In the genomic region with DNA sequence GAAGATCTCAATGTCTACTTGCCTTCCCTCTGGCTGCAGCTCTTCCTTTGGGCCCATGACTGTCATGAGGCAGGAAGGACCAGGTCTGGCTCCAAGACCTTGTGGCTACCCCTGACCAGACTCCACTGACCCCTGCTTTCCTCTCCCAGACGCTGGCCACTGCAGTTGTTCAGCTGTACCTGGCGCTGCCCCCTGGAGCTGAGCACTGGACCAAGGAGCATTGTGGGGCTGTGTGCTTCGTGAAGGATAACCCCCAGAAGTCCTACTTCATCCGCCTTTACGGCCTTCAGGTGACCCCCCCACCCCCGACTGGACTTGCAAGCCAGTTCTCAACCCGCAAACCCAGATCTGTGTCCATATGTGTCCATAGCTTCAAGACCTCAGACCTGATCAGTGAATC, we compare ENCODE assay signal across 13 cellular contexts. TPM values are rescaled to one million over a fixed set of nuclear protein-coding genes. Genes with fewer than 3 reads are reported as not detected.
DNase-seq lines count a peak whose midpoint lies in the region; ATAC-seq and TF ChIP-seq lines count a peak whose summit lies in the region.
"Had no signal": no experiment of that assay in that cellular context is flagged by ENCODE, and none has a peak within 500 bp of the region (broad histone marks: within the 10 kb centered on the region; RNA-seq: fewer than 3 reads in every experiment).

No MANE protein-coding gene starts in this region.

- H3K9me3 Mint-ChIP-seq in CD4-positive, CD25-positive, alpha-beta regulatory T cell: no peaks in the 10 kb centered on the region
- no peaks in the 10 kb centered on the region for H3K9me3 Mint-ChIP-seq in activated naive CD8-positive, alpha-beta T cell (ENCODE audit: low read depth)
- no peaks in the 10 kb centered on the region for H3K9me3 Mint-ChIP-seq in naive thymus-derived CD8-positive, alpha-beta T cell

- no peak for TF ChIP-seq CTCF in GM20000 (IDR thresholded peaks at IDR 0.05; ENCODE audit: extremely low read depth, missing control alignments)

- no peak for ATAC-seq in CD4-positive, CD25-positive, alpha-beta regulatory T cell (ENCODE audit: low read depth in 2 of 2)
- ATAC-seq in naive thymus-derived CD8-positive, alpha-beta T cell: no peak
- ATAC-seq in GM19351 (IDR thresholded peaks at IDR 0.05; ENCODE audit: unreplicated experiment) (no peak), sciatic nerve (no peak)
- ATAC-seq: left colon had no signal

- no peaks in the 10 kb centered on the region for H3K9me3 ChIP-seq in CD4-positive, CD25-positive, alpha-beta regulatory T cell (ENCODE audit: control insufficient read depth in 2 of 2, low read length in 2 of 2)

- peak overlapping the region; percentile 83 for H3K4me3 ChIP-seq in CD4-positive, CD25-positive, alpha-beta regulatory T cell (ENCODE audit: low read depth, low read length)

- peaks cover 21% of the 10 kb centered on the region for H3K36me3 Mint-ChIP-seq in CD4-positive, CD25-positive, alpha-beta regulatory T cell
- peaks cover 10% of the 10 kb centered on the region for H3K36me3 Mint-ChIP-seq in activated naive CD8-positive, alpha-beta T cell
- peaks cover 4 to 36% (median 4%) of the 10 kb centered on the region in 3 donors for H3K36me3 Mint-ChIP-seq in naive thymus-derived CD8-positive, alpha-beta T cell

- peak overlapping the region; percentile 79 for H3K27ac ChIP-seq in CD4-positive, CD25-positive, alpha-beta regulatory T cell (ENCODE audit: insufficient read depth, low read length, poor library complexity, severe bottlenecking)

- peak in 1 of 3 donors; percentile 8 for DNase-seq in CD4-positive, CD25-positive, alpha-beta regulatory T cell
- DNase-seq in GM20000 (ENCODE audit: low spot score) (peak; percentile 18), cortex of kidney (lab: John Stamatoyannopoulos, UW) (no peak), sciatic nerve (ENCODE audit: low spot score) (no peak), DMS153 treated with DMSO at 0.1 percent for 48 hours (lab: John Stamatoyannopoulos, UW; ENCODE audit: unreplicated experiment) (no peak)
- DNase-seq in naive thymus-derived CD8-positive, alpha-beta T cell: no peak
- DNase-seq: dermis blood vessel endothelial cell, foreskin melanocyte, left colon, NCI-H226 had no signal

- POLR2A ChIA-PET in naive thymus-derived CD8-positive, alpha-beta T cell (lab: Charles Lee): interaction anchor here (0.6 to 4.3 kb wide), 10 partner anchors 10 to 117 kb away, joined by 3 to 31 read pairs (median 4); a partner anchor contains a TSS

- intact Hi-C loops in sciatic nerve (cut with DNase I): no loop called here

- peaks cover 21% of the 10 kb centered on the region for H3K36me3 ChIP-seq in CD4-positive, CD25-positive, alpha-beta regulatory T cell (ENCODE audit: control insufficient read depth, insufficient read depth, low read length)

- no peaks in the 10 kb centered on the region for H3K27me3 ChIP-seq in CD4-positive, CD25-positive, alpha-beta regulatory T cell (ENCODE audit: control insufficient read depth, insufficient read depth, low read length)

- peaks cover 0 to 65% (median 26%) of the 10 kb centered on the region in 4 donors for H3K4me1 Mint-ChIP-seq in CD4-positive, CD25-positive, alpha-beta regulatory T cell
- peaks cover 52% of the 10 kb centered on the region for H3K4me1 Mint-ChIP-seq in activated naive CD8-positive, alpha-beta T cell (ENCODE audit: low read depth)
- peaks cover 28 to 66% (median 55%) of the 10 kb centered on the region in 4 donors for H3K4me1 Mint-ChIP-seq in naive thymus-derived CD8-positive, alpha-beta T cell

- peaks cover 38% of the 10 kb centered on the region for H3K4me1 ChIP-seq in CD4-positive, CD25-positive, alpha-beta regulatory T cell (ENCODE audit: control insufficient read depth, insufficient read depth, low read length, poor library complexity, severe bottlenecking)

- H3K27me3 Mint-ChIP-seq in CD4-positive, CD25-positive, alpha-beta regulatory T cell: no peaks in the 10 kb centered on the region
- H3K27me3 Mint-ChIP-seq in activated naive CD8-positive, alpha-beta T cell: no peaks in the 10 kb centered on the region
- H3K27me3 Mint-ChIP-seq in naive thymus-derived CD8-positive, alpha-beta T cell: no peaks in the 10 kb centered on the region

- peak overlapping the region; percentile 88 to 97 (median 95) for H3K27ac Mint-ChIP-seq in CD4-positive, CD25-positive, alpha-beta regulatory T cell
- peak overlapping the region; percentile 95 for H3K27ac Mint-ChIP-seq in activated naive CD8-positive, alpha-beta T cell
- peak overlapping the region; percentile 92 to 97 (median 96) for H3K27ac Mint-ChIP-seq in naive thymus-derived CD8-positive, alpha-beta T cell

- H3K4me3 Mint-ChIP-seq in CD4-positive, CD25-positive, alpha-beta regulatory T cell: peak overlapping the region; percentile 94 to 96 (median 95)
- H3K4me3 Mint-ChIP-seq in activated naive CD8-positive, alpha-beta T cell: peak overlapping the region; percentile 92
- peak overlapping the region; percentile 89 to 96 (median 94) for H3K4me3 Mint-ChIP-seq in naive thymus-derived CD8-positive, alpha-beta T cell

RNA-seq across cellular contexts. Expression of a gene that starts 0.5 kb away (rescaled TPM):
- total RNA-seq in CD4-positive, CD25-positive, alpha-beta regulatory T cell: 101 TPM
- polyA plus RNA-seq in CD4-positive, CD25-positive, alpha-beta regulatory T cell: 10 to 100 TPM; 12.4 to 21.8 (median 20.3) TPM
- 10 to 100 TPM; 98.4 to 99.7 TPM for total RNA-seq in naive thymus-derived CD8-positive, alpha-beta T cell
- 10 to 100 TPM; 13.9 to 25.1 (median 19.7) TPM for polyA plus RNA-seq in naive thymus-derived CD8-positive, alpha-beta T cell
- 14.4 TPM for total RNA-seq in sciatic nerve
- total RNA-seq: dermis blood vessel endothelial cell, pulmonary artery endothelial cell had no signal

RNA-seq across cellular contexts. Expression of a gene that starts 12.4 kb away (rescaled TPM):
- total RNA-seq in CD4-positive, CD25-positive, alpha-beta regulatory T cell: 8.0 TPM
- 10 to 100 TPM; 10.8 to 15.7 (median 13.3) TPM for polyA plus RNA-seq in CD4-positive, CD25-positive, alpha-beta regulatory T cell
- 1 to 10 TPM; 9.4 to 9.8 TPM for total RNA-seq in naive thymus-derived CD8-positive, alpha-beta T cell
- 10 to 100 TPM in 2 of 3 donors, 1 to 10 TPM in 1; 9.8 to 13.9 (median 10.2) TPM for polyA plus RNA-seq in naive thymus-derived CD8-positive, alpha-beta T cell
- total RNA-seq in sciatic nerve: 5.3 TPM
